9 cellular contexts compared by ENCODE assay signal in the genomic region with DNA sequence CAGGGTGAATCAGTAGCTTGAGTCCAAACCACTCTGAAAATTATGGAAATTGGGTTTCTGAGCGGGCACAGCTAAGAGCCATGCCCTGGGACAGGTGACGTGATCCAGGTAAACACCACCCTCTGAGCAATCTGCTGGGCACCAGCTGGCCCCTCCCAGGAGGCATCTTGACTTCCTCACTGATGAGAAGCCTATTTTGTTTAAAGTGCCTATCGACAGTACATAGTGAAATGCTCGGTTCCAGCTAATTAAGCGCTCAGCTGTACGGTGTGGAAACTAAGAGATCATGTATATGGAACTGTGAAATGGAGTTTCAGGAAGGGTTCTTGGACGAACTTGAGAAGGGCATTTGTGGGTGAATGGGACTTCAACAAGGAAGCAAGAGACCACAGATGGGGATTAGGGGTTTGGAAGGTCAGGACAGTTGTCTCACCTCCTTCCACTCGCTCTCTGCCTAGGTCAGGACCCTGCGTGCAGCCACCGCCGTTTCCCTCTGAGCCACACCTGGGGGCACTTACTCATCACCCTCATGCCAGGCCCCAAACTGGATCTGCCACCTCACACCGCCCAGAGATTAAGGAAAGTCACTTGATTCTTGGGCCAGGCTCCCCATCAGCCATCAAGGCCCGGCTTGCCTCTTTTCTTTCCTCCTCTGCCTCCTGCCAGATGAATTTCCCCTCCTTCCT. TPM values are rescaled to one million over a fixed set of nuclear protein-coding genes. Genes with fewer than 3 reads are reported as not detected.
DNase-seq lines count a peak whose midpoint lies in the region; ATAC-seq and TF ChIP-seq lines count a peak whose summit lies in the region.
"Had no signal": no experiment of that assay in that cellular context is flagged by ENCODE, and none has a peak within 500 bp of the region (broad histone marks: within the 10 kb centered on the region; RNA-seq: fewer than 3 reads in every experiment).

No MANE protein-coding gene starts in this region.

- DNase-seq in HCT116 (ENCODE audit: low read depth, low spot score) (no peak), NCI-H69 (lab: John Stamatoyannopoulos, UW) (peak; percentile 90), endothelial cell (ENCODE audit: low spot score) (no peak), retinal pigment epithelial cell (ENCODE audit: low read depth) (no peak), MG63 (no peak), SIG-M5 treated with dmso at 0.1 percent for 504 hours (lab: John Stamatoyannopoulos, UW; ENCODE audit: unreplicated experiment) (no peak)
- DNase-seq: activated CD4-positive, alpha-beta T cell treated with anti-CD3 and anti-CD28 coated beads for 48 hours had no signal

- 0 out of 2 replicates have a peak overlapping the region, but pooled peaks have one; percentile 15 for H3K27ac ChIP-seq in HCT116 (ENCODE audit: low read depth, low read length)

- H3K27ac Mint-ChIP-seq in endothelial cell (ENCODE audit: unreplicated experiment) = peak overlapping the region; percentile 45

- H3K9ac ChIP-seq in HCT116 (ENCODE audit: low read length) = peak overlapping the region; percentile 2; the same call in 1 of the 2 replicates

- no peak overlapping the region for H3K4me3 Mint-ChIP-seq in endothelial cell (ENCODE audit: unreplicated experiment)

- H3K4me3 ChIP-seq in HCT116 (replicated peaks in 1 of 2; ENCODE audit: low read depth in 1 of 2, low read length in 2 of 2) = no peak overlapping the region; a peak in 1 of 4 replicates
- H3K4me3 ChIP-seq in retinal pigment epithelial cell (ENCODE audit: low read length) = peak overlapping the region; percentile 27
- H3K4me3 ChIP-seq in MG63 = no peak overlapping the region

- no peak for ATAC-seq in HCT116
- ATAC-seq in HG02852 (IDR thresholded peaks at IDR 0.05; ENCODE audit: unreplicated experiment) = no peak
- ATAC-seq in HG03342 (IDR thresholded peaks at IDR 0.05; ENCODE audit: unreplicated experiment) = no peak

- H3K4me1 ChIP-seq in HCT116 (ENCODE audit: control insufficient read depth in 1 of 2, insufficient read depth in 2 of 2, low read length in 2 of 2) = peaks cover 64 to 83% of the 10 kb centered on the region in 2 experiments

- H2AFZ ChIP-seq in HCT116 (ENCODE audit: low read depth, low read length, poor library complexity, severe bottlenecking) = no peak overlapping the region

- H3K36me3 Mint-ChIP-seq in endothelial cell (ENCODE audit: low read depth, unreplicated experiment) = peaks cover 17% of the 10 kb centered on the region

- intact Hi-C loops in HCT116 (cut with micrococcal nuclease) = loop anchor here (10.0 kb wide), 1 partner anchor 440 kb away; no protein-coding TSS in a partner anchor

- H3K4me2 ChIP-seq in HCT116 (ENCODE audit: low read length) = peak overlapping the region; percentile 84

- H3K79me2 ChIP-seq in HCT116 (ENCODE audit: insufficient read depth, low read length) = peaks cover 74% of the 10 kb centered on the region

- no peak for TF ChIP-seq POLR2A in HCT116 (IDR thresholded peaks at IDR 0.05; ENCODE audit: borderline replicate concordance, extremely low read depth, insufficient read depth, insufficient read length)

- POLR2A ChIA-PET in HCT116 (lab: Charles Lee) = no interaction called here

- RAD21 ChIA-PET in HCT116 (lab: Charles Lee; ENCODE audit: low non-redundant PET in 1 of 2, low total read pairs in 2 of 2, uncharacterized antibody in 2 of 2, unreplicated experiment in 2 of 2) = no interaction called here

- no TSS peak for BruUV-seq in HCT116 (replicated peaks; lab: Mats Ljungman, UMichigan)

- peaks cover 8% of the 10 kb centered on the region for H3K27me3 Mint-ChIP-seq in endothelial cell (ENCODE audit: unreplicated experiment)

- H4K20me1 ChIP-seq in HCT116 (ENCODE audit: insufficient read depth) = no peaks in the 10 kb centered on the region

- CTCF ChIA-PET in HCT116 (lab: Charles Lee) = interaction anchor here (1.1 to 1.3 kb wide), 2 partner anchors 43 to 60 kb away, joined by 3 to 4 read pairs; no protein-coding TSS in a partner anchor

- no peaks in the 10 kb centered on the region for H3K9me2 ChIP-seq in HCT116 (ENCODE audit: insufficient read depth)

- H3K9me3 ChIP-seq in HCT116 (ENCODE audit: control insufficient read depth in 1 of 2, insufficient read depth in 1 of 2, low read depth in 1 of 2, low read length in 2 of 2) = no peaks in the 10 kb centered on the region
- no peaks in the 10 kb centered on the region for H3K9me3 ChIP-seq in MG63

- TF ChIP-seq RAD21 in HCT116 (IDR thresholded peaks at IDR 0.05; ENCODE audit: low read depth) = no peak

- peaks cover 58% of the 10 kb centered on the region for H3K4me1 Mint-ChIP-seq in endothelial cell (ENCODE audit: unreplicated experiment)

- H3K9me3 Mint-ChIP-seq in endothelial cell (ENCODE audit: unreplicated experiment) = no peaks in the 10 kb centered on the region

- H3K36me3 ChIP-seq in HCT116 (ENCODE audit: control insufficient read depth in 1 of 2, insufficient read depth in 2 of 2, low read length in 2 of 2) (no peaks in the 10 kb centered on the region), MG63 (peaks cover 37% of the 10 kb centered on the region)

- TF ChIP-seq CTCF in HCT116 (IDR thresholded peaks at IDR 0.05 in 2 of 3, conservative IDR thresholded peaks at IDR 0.05 in 1 of 3; ENCODE audit: borderline replicate concordance in 1 of 3, insufficient read depth in 1 of 3, low read depth in 2 of 3, low read length in 2 of 3) (0 out of 6 replicates have a peak, but pooled peaks of 1 of the 3 experiments have one; percentile 1), endothelial cell (IDR thresholded peaks at IDR 0.05; ENCODE audit: unreplicated experiment) (no peak), retinal pigment epithelial cell (conservative IDR thresholded peaks at IDR 0.05; ENCODE audit: low read depth, low read length) (no peak)

- H3K27me3 ChIP-seq in HCT116 (ENCODE audit: insufficient read depth, low read length) (no peaks in the 10 kb centered on the region), MG63 (no peaks in the 10 kb centered on the region)

TF ChIP-seq in HCT116, 20 proteins besides CTCF, POLR2A, EP300 and RAD21:
- TF ChIP-seq, protein P1, sequence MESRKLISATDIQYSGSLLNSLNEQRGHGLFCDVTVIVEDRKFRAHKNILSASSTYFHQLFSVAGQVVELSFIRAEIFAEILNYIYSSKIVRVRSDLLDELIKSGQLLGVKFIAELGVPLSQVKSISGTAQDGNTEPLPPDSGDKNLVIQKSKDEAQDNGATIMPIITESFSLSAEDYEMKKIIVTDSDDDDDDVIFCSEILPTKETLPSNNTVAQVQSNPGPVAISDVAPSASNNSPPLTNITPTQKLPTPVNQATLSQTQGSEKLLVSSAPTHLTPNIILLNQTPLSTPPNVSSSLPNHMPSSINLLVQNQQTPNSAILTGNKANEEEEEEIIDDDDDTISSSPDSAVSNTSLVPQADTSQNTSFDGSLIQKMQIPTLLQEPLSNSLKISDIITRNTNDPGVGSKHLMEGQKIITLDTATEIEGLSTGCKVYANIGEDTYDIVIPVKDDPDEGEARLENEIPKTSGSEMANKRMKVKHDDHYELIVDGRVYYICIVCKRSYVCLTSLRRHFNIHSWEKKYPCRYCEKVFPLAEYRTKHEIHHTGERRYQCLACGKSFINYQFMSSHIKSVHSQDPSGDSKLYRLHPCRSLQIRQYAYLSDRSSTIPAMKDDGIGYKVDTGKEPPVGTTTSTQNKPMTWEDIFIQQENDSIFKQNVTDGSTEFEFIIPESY (IDR thresholded peaks at IDR 0.05; ENCODE audit: extremely low read depth, insufficient replicate concordance, low read length) = no peak
- TF ChIP-seq ZNF274 (IDR thresholded peaks at IDR 0.05; ENCODE audit: low read depth, low read length) (no peak), EZH2phosphoT487 (IDR thresholded peaks at IDR 0.05; ENCODE audit: borderline replicate concordance) (no peak), FOSL1 (IDR thresholded peaks at IDR 0.05; ENCODE audit: low read depth) (no peak), YY1 (IDR thresholded peaks at IDR 0.05; ENCODE audit: extremely low read depth, insufficient replicate concordance, low read depth, low read length) (no peak), SIN3A (IDR thresholded peaks at IDR 0.05; ENCODE audit: low read depth) (no peak)
- TF ChIP-seq, protein P2, sequence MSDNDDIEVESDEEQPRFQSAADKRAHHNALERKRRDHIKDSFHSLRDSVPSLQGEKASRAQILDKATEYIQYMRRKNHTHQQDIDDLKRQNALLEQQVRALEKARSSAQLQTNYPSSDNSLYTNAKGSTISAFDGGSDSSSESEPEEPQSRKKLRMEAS (IDR thresholded peaks at IDR 0.05) = no peak
TF ChIP-seq in HCT116: peak in this region for 0.

RNA-seq across cellular contexts. Expression of a gene that starts 3.2 kb away (rescaled TPM):
- 12.0 TPM for total RNA-seq in HCT116 (2021; ENCODE audit: unreplicated experiment)
- polyA plus RNA-seq in HCT116 (2012) = 12.5 and 13.1 TPM in 2 replicates
- 16.3 TPM for total RNA-seq in endothelial cell (ENCODE audit: unreplicated experiment)
- 5.6 and 15.5 TPM in 2 replicates for total RNA-seq in MG63 (2014; rRNA removed; shearing (Covaris generic); ENCODE audit: low replicate concordance)

RNA-seq across cellular contexts. Expression of a gene that starts 18.5 kb away (rescaled TPM):
- total RNA-seq in HCT116 (2021; ENCODE audit: unreplicated experiment) = 0.91 TPM
- 0.42 and 0.92 TPM in 2 replicates for polyA plus RNA-seq in HCT116 (2012)
- total RNA-seq in endothelial cell (ENCODE audit: unreplicated experiment) = 0.28 TPM
- total RNA-seq in MG63 (2014; rRNA removed; shearing (Covaris generic); ENCODE audit: low replicate concordance) = 0.05 and 0.20 TPM in 2 replicates
